In the genomic region with DNA sequence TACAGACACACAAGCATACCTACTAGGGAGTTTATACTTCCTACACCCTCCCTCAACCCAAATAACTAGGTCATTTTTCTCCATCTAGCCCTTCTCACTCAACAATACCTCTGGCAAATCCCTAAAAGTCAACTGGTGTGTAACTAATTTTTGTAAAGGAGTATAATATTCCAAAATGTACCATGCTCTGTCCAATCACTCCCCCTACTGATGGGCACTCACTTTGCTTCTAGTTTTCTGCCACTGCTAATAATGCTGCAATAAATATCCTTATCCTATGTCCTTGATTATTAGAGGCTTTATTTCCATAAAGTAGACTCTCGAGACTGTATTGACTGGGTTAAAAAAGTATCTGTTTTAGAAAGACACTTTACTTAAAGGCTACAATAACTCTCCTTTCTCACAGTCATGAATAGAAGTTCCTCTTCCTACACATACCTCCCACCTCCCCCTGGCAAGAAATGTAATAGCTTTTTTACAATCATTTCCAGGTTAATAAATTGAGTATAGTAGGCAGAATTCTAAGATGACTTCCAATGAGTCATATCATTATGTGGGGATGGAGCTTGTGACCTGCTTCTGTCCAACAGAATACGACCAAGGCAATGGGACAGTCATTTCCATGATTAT, we compare ENCODE assay signal across 8 cellular contexts. TPM values are rescaled to one million over a fixed set of nuclear protein-coding genes. Genes with fewer than 3 reads are reported as not detected.
DNase-seq lines count a peak whose midpoint lies in the region; ATAC-seq lines count a peak whose summit lies in the region.

No MANE protein-coding gene starts in this region.

- no peak overlapping the region for H3K9ac ChIP-seq in adipocyte (ENCODE audit: low read length)

- intact Hi-C loops in posterior vena cava (cut with DNase I) = no loop called here

- no peaks in the 10 kb centered on the region for H3K27me3 ChIP-seq in adipocyte (replicated peaks; ENCODE audit: control insufficient read depth, insufficient read depth, low read length)

- H3K36me3 ChIP-seq in adipocyte (ENCODE audit: control insufficient read depth, insufficient read depth, low read length, severe bottlenecking) = peaks cover 4% of the 10 kb centered on the region

- peaks cover 46% of the 10 kb centered on the region for H3K4me1 ChIP-seq in adipocyte (ENCODE audit: control insufficient read depth, insufficient read depth, low read length)

- no peak for ATAC-seq in GM18907 (IDR thresholded peaks at IDR 0.05; ENCODE audit: unreplicated experiment)

- no peak overlapping the region for H3K4me3 ChIP-seq in adipocyte (ENCODE audit: low read length)

- H3K9me3 ChIP-seq in adipocyte (ENCODE audit: control insufficient read depth, low read length) = no peaks in the 10 kb centered on the region

- peak; percentile 59 for DNase-seq in Ammon's horn (ENCODE audit: low spot score)
- DNase-seq in H4 (ENCODE audit: low spot score) = peak; percentile 10
- DNase-seq in adipocyte (ENCODE audit: low read depth) = peak; percentile 72
- peak; percentile 53 for DNase-seq in left kidney (ENCODE audit: low read depth, low spot score)
- DNase-seq in activated CD4-positive, alpha-beta T cell treated with anti-CD3 and anti-CD28 coated beads, Interleukin-2, amount 50 U/mL, for 48 hours = no peak
- no peak for DNase-seq in islet precursor cell
- DNase-seq in posterior vena cava (ENCODE audit: low spot score) = no peak

RNA-seq across cellular contexts. Expression of a gene that starts 30.0 kb away (rescaled TPM):
- 19.5 and 22.3 TPM in 2 replicates for total RNA-seq in H4 (2014; rRNA removed; shearing (Covaris generic))
- total RNA-seq in posterior vena cava = 10 to 100 TPM; 15.0 to 15.2 TPM

Comparison
In these comparisons a context has a peak if more than half of its experiments do, and no peak if none do; other contexts are left out.
1. DNase-seq: peak in Ammon's horn (single experiment), H4 (single experiment), adipocyte (single experiment) and left kidney (single experiment); none in activated CD4-positive, alpha-beta T cell treated with anti-CD3 and anti-CD28 coated beads, Interleukin-2, amount 50 U/mL, for 48 hours (0 of 2), islet precursor cell (single experiment) and posterior vena cava (single experiment).